13 cellular contexts compared by ENCODE assay signal in genomic region chrX:47877327-47877726, GRCh38.
"Had no signal": no experiment of that assay in that cellular context is flagged by ENCODE, and none has a peak within 500 bp of the region (broad histone marks: within the 10 kb centered on the region; RNA-seq: fewer than 3 reads in every experiment).

No MANE protein-coding gene starts in this region.

- H3K4me1 ChIP-seq: esophagus squamous epithelium, lower lobe of right lung had no signal

- DNase-seq: activated CD4-positive, alpha-beta memory T cell treated with anti-CD3 and anti-CD28 coated beads for 36 hours; activated naive CD8-positive, alpha-beta T cell treated with anti-CD3 and anti-CD28 coated beads, Interleukin-2, amount 10 ng/mL, durations not matched to agents 7 days and 5 days; activated T-cell treated with anti-CD3 and anti-CD28 coated beads, Interleukin-2, amount 50 U/mL, for 48 hours; anterior cingulate cortex; esophagus squamous epithelium; left cardiac atrium; lower lobe of right lung; natural killer cell; posterior cingulate gyrus; right cardiac atrium; stimulated activated CD4-positive, alpha-beta T cell treated with anti-CD3 and anti-CD28 coated beads, Interleukin-2, amount 100 ng/mL, for 24 hours; stimulated activated naive CD4-positive, alpha-beta T cell treated with Interleukin-2 at 50 U/mL for 16 hours had no signal

- ATAC-seq: left cardiac atrium, lower lobe of right lung, natural killer cell, right cardiac atrium had no signal

- H3K9me3 ChIP-seq: lower lobe of right lung had no signal

- H3K36me3 ChIP-seq: lower lobe of right lung had no signal

- H3K27ac ChIP-seq: esophagus squamous epithelium, lower lobe of right lung, VCaP had no signal

- H3K4me3 ChIP-seq: esophagus squamous epithelium, lower lobe of right lung had no signal

- H3K27me3 ChIP-seq: esophagus squamous epithelium had no signal
